ENCODE assay signal across 11 cellular contexts in the genomic region with DNA sequence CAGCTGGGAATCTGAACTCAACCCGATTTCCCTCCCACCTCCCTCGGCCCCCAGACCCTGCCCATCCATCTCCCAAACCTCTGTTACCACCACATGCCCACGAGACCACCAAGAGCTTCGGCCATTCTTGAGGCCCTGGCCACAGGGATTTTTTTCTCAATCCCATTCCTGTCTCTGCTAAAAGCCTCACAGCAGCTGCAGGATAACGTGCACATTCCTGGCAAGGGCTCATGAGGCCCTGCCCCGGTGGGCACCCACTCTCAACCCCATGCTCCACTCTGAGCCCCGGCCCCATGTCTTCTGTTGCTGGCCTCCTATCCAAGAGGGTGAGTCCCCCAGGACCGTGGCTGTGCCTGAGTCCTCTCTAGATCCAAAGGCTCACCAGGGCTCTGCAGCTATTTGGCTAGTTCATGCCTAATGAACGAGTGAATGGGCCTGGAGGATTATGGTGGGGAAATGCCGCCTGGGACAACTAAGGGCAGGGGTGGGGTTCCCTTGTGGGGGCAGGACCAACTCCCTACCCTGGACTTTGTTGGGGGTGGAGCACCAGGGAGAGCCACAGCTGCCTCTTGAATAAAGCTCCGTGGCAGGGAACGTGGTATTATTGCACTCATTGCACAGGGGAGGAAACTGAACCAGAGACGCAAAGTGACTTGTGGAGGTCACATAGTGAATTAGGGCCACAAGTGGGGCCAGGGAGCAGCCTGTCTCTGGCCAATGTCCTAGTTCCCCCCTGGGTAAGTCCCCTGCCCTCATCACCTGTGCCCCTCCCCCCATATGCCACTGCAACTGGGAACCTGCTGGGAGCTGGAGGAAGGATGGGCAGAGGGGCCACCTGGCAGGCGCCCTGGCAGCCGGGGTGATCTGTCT.
A peak's percentile ranks its signal among the peaks of the same experiment; 100 is the strongest.
DNase-seq lines count a peak whose midpoint lies in the region; ATAC-seq, FAIRE-seq and TF ChIP-seq lines count a peak whose summit lies in the region.
"Had no signal": no experiment of that assay in that cellular context is flagged by ENCODE, and none has a peak within 500 bp of the region (broad histone marks: within the 10 kb centered on the region; RNA-seq: fewer than 3 reads in every experiment).

No MANE protein-coding gene starts in this region.

- no peak overlapping the region for H2AFZ ChIP-seq in PC-3 (ENCODE audit: low read length)

- TF ChIP-seq EP300 in stomach (IDR thresholded peaks at IDR 0.05) = no peak

- H3K27me3 Mint-ChIP-seq in activated naive CD8-positive, alpha-beta T cell = peaks cover 3% of the 10 kb centered on the region
- H3K27me3 Mint-ChIP-seq in activated naive CD8-positive, alpha-beta T cell treated with anti-CD3 and anti-CD28 coated beads, Interleukin-2, amount 50 U/mL, for 24 hours = peaks cover 12% of the 10 kb centered on the region

- ATAC-seq in activated naive CD8-positive, alpha-beta T cell treated with anti-CD3 and anti-CD28 coated beads, Interleukin-2, amount 50 U/mL, for 24 hours = no peak
- ATAC-seq in PC-3 = no peak

- peaks cover 24% of the 10 kb centered on the region for H3K4me1 ChIP-seq in PC-3 (ENCODE audit: insufficient read depth, low read length)
- peaks cover 0 to 20% of the 10 kb centered on the region in 2 donors for H3K4me1 ChIP-seq in kidney (ENCODE audit: control insufficient read depth in 1 of 2, insufficient read depth in 1 of 2, low read depth in 1 of 2, low read length in 2 of 2)
- H3K4me1 ChIP-seq in stomach = peaks cover 44 to 67% (median 63%) of the 10 kb centered on the region in 4 donors

- no peak for DNase-seq in activated naive CD8-positive, alpha-beta T cell treated with anti-CD3 and anti-CD28 coated beads, Interleukin-2, amount 50 U/mL, for 24 hours
- DNase-seq in PC-3 (no peak), kidney (peak; percentile 70), stomach (no peak), DMS79 (lab: John Stamatoyannopoulos, UW) (no peak), foreskin melanocyte (no peak), NCI-H748 treated with DMSO at 0.1 percent for 48 hours (lab: John Stamatoyannopoulos, UW) (no peak)

- no peak overlapping the region for H3K27ac Mint-ChIP-seq in activated naive CD8-positive, alpha-beta T cell
- H3K27ac Mint-ChIP-seq in activated naive CD8-positive, alpha-beta T cell treated with anti-CD3 and anti-CD28 coated beads, Interleukin-2, amount 50 U/mL, for 24 hours = no peak overlapping the region
- H3K27ac Mint-ChIP-seq: activated T-helper 1 cell treated with anti-CD3 and anti-CD28 coated beads, Interleukin-12 subunit alpha, Interleukin-12 subunit beta, Interleukin-2, Interleukin-4 antibody, amounts not matched to agents 30 ng/mL and 10 ng/mL and 1 ng/mL, durations not matched to agents 14 hours and 24 hours and 36 hours had no signal

- CTCF ChIA-PET in PC-3 (lab: Charles Lee) = interaction anchor here (0.7 to 1.0 kb wide), 2 partner anchors 184 to 356 kb away, joined by 3 to 4 read pairs; no protein-coding TSS in a partner anchor

- TF ChIP-seq CTCF in PC-3 (conservative IDR thresholded peaks at IDR 0.05; ENCODE audit: low read depth, low read length) = no peak
- no peak for TF ChIP-seq CTCF in kidney (IDR thresholded peaks at IDR 0.05; ENCODE audit: borderline replicate concordance, extremely low read depth, insufficient read depth)
- no peak for TF ChIP-seq CTCF in stomach (IDR thresholded peaks at IDR 0.05)

- no peaks in the 10 kb centered on the region for H4K20me1 ChIP-seq in PC-3 (ENCODE audit: low read length)

- no peaks in the 10 kb centered on the region for H3K27me3 ChIP-seq in PC-3 (ENCODE audit: low read length)
- peaks cover 11 to 35% (median 31%) of the 10 kb centered on the region in 3 donors for H3K27me3 ChIP-seq in stomach

- no peak for TF ChIP-seq POLR2A in stomach (IDR thresholded peaks at IDR 0.05)

- H3K9me3 Mint-ChIP-seq in activated naive CD8-positive, alpha-beta T cell (ENCODE audit: low read depth) = no peaks in the 10 kb centered on the region
- no peaks in the 10 kb centered on the region for H3K9me3 Mint-ChIP-seq in activated naive CD8-positive, alpha-beta T cell treated with anti-CD3 and anti-CD28 coated beads, Interleukin-2, amount 50 U/mL, for 24 hours
- H3K9me3 Mint-ChIP-seq: activated T-helper 1 cell treated with anti-CD3 and anti-CD28 coated beads, Interleukin-12 subunit alpha, Interleukin-12 subunit beta, Interleukin-2, Interleukin-4 antibody, amounts not matched to agents 30 ng/mL and 10 ng/mL and 1 ng/mL, durations not matched to agents 14 hours and 24 hours and 36 hours had no signal

- peak overlapping the region; percentile 82; the same call in 1 of the 2 replicates for H3K4me2 ChIP-seq in PC-3 (ENCODE audit: low read length)

- POLR2A ChIA-PET in PC-3 (lab: Charles Lee; ENCODE audit: unreplicated experiment) = no interaction called here

- 71 to 78% (median 76%) methylated on average over 13 to 15 of the region's 15 CpGs for WGBS in stomach, 5 donors

- no peaks in the 10 kb centered on the region for H3K9me3 ChIP-seq in PC-3 (ENCODE audit: low read length)
- H3K9me3 ChIP-seq in kidney (ENCODE audit: control insufficient read depth in 1 of 2, low read length in 2 of 2) = no peaks in the 10 kb centered on the region
- H3K9me3 ChIP-seq in stomach = no peaks in the 10 kb centered on the region
- H3K9me3 ChIP-seq: esophagus muscularis mucosa had no signal

- no peak overlapping the region for H3K9ac ChIP-seq in PC-3 (ENCODE audit: low read length)
- no peak overlapping the region for H3K9ac ChIP-seq in kidney (ENCODE audit: low read length in 2 of 2)

- no peak overlapping the region for H3K4me3 ChIP-seq in PC-3 (ENCODE audit: low read length)
- H3K4me3 ChIP-seq in kidney (ENCODE audit: low read length in 2 of 2) = no peak overlapping the region
- H3K4me3 ChIP-seq in stomach = no peak overlapping the region

- H3K4me1 Mint-ChIP-seq in activated naive CD8-positive, alpha-beta T cell (ENCODE audit: low read depth) = peaks cover 14% of the 10 kb centered on the region
- H3K4me1 Mint-ChIP-seq in activated naive CD8-positive, alpha-beta T cell treated with anti-CD3 and anti-CD28 coated beads, Interleukin-2, amount 50 U/mL, for 24 hours = peaks cover 20% of the 10 kb centered on the region

- H3K36me3 Mint-ChIP-seq in activated naive CD8-positive, alpha-beta T cell = no peaks in the 10 kb centered on the region
- no peaks in the 10 kb centered on the region for H3K36me3 Mint-ChIP-seq in activated naive CD8-positive, alpha-beta T cell treated with anti-CD3 and anti-CD28 coated beads, Interleukin-2, amount 50 U/mL, for 24 hours (ENCODE audit: low read depth)

- intact Hi-C loops in PC-3 (cut with micrococcal nuclease) = loop anchor here (5.0 kb wide), 3 partner anchors 51 to 186 kb away; a partner anchor contains a TSS
- intact Hi-C loops in kidney (cut with DNase I) = no loop called here
- intact Hi-C loops in stomach (cut with DNase I; ENCODE audit: low total_unique reads) = no loop called here

- H3K27ac ChIP-seq in PC-3 (ENCODE audit: low read length) = no peak overlapping the region
- H3K27ac ChIP-seq in kidney (ENCODE audit: low read depth in 2 of 2, low read length in 2 of 2) = no peak overlapping the region
- peak overlapping the region in 3 of 5 donors; percentile 43 to 65 (median 61) for H3K27ac ChIP-seq in stomach

- FAIRE-seq in kidney (lab: Jason Lieb, UNC) = no peak
- FAIRE-seq: bronchial epithelial cell had no signal

- no peaks in the 10 kb centered on the region for H3F3A ChIP-seq in PC-3 (ENCODE audit: low read length, unreplicated experiment)

- H3K9me2 ChIP-seq in PC-3 (replicated peaks; ENCODE audit: low read length) = no peaks in the 10 kb centered on the region

- H3K79me2 ChIP-seq in PC-3 (ENCODE audit: low read length) = peaks cover 28% of the 10 kb centered on the region

- no peaks in the 10 kb centered on the region for H3K36me3 ChIP-seq in PC-3 (ENCODE audit: low read depth, low read length)
- no peaks in the 10 kb centered on the region for H3K36me3 ChIP-seq in kidney (ENCODE audit: control insufficient read depth in 1 of 2, insufficient read depth in 2 of 2, low read length in 2 of 2)
- H3K36me3 ChIP-seq in stomach = no peaks in the 10 kb centered on the region

- H3K4me3 Mint-ChIP-seq in activated naive CD8-positive, alpha-beta T cell = peak overlapping the region; percentile 20
- H3K4me3 Mint-ChIP-seq in activated naive CD8-positive, alpha-beta T cell treated with anti-CD3 and anti-CD28 coated beads, Interleukin-2, amount 50 U/mL, for 24 hours = no peak overlapping the region

- no TSS peak for BruUV-seq in PC-3 (replicated peaks; lab: Mats Ljungman, UMichigan)

Comparison
In these comparisons a context has a peak if more than half of its experiments do, and no peak if none do; other contexts are left out.
1. H3K27ac ChIP-seq: peak in stomach (3 of 5); none in PC-3 (single experiment) and kidney (0 of 2).